In the genomic region with DNA sequence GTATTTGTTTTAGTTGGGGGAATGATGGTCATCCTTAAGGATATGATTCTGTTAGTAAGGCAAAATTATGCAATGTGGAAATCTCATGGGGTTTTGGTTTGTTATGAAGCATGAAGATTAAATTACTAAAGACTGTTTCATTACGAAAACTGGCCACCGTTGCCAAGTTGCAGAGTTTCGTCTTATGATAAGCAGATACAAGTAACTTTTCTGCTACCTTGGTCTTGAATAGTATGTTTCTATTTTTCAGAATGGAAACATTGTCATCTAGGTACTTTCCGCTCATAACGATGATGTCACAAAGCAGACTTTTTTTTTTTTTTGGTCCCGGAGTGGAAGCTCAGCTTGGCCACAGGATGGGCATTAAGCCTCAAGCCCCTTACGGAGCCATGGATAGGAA, we compare ENCODE assay signal across 10 cellular contexts. TPM values are rescaled to one million over a fixed set of nuclear protein-coding genes. Genes with fewer than 3 reads are reported as not detected.
DNase-seq lines count a peak whose midpoint lies in the region; ATAC-seq, FAIRE-seq and TF ChIP-seq lines count a peak whose summit lies in the region.
"Had no signal": no experiment of that assay in that cellular context is flagged by ENCODE, and none has a peak within 500 bp of the region (broad histone marks: within the 10 kb centered on the region; RNA-seq: fewer than 3 reads in every experiment).

No MANE protein-coding gene starts in this region.

- H3K9me3 ChIP-seq in mammary epithelial cell (replicated peaks; ENCODE audit: insufficient read depth, low read length) (no peaks in the 10 kb centered on the region), kidney (ENCODE audit: control insufficient read depth in 1 of 2, low read length in 2 of 2) (no peaks in the 10 kb centered on the region)

- no peaks in the 10 kb centered on the region for H4K20me1 ChIP-seq in mammary epithelial cell (ENCODE audit: insufficient read depth, low read length)

- H3K27me3 ChIP-seq in mammary epithelial cell (ENCODE audit: insufficient read depth, low read length), result no peaks in the 10 kb centered on the region

- peaks cover 6% of the 10 kb centered on the region for H3K36me3 Mint-ChIP-seq in activated naive CD4-positive, alpha-beta T cell treated with anti-CD3 and anti-CD28 coated beads for 36 hours (ENCODE audit: low read depth)
- H3K36me3 Mint-ChIP-seq in activated naive CD4-positive, alpha-beta T cell treated with anti-CD3 and anti-CD28 coated beads, Interleukin-2, amount 10 ng/mL, durations not matched to agents 7 days and 5 days, result peaks cover 2% of the 10 kb centered on the region

- intact Hi-C loops in activated naive CD4-positive, alpha-beta T cell treated with anti-CD3 and anti-CD28 coated beads for 36 hours (cut with micrococcal nuclease), result loop anchor here (1.0 kb wide), 4 partner anchors 14 to 731 kb away; partner anchors contain the start of gene KIF3A
- intact Hi-C loops in mammary epithelial cell (cut with micrococcal nuclease) (no loop called here), kidney (cut with DNase I) (no loop called here)

- H3K4me3 ChIP-seq in mammary epithelial cell (replicated peaks in 1 of 3; ENCODE audit: insufficient read depth in 1 of 3, low read depth in 2 of 3, low read length in 3 of 3), result no peak overlapping the region
- no peak overlapping the region for H3K4me3 ChIP-seq in kidney (ENCODE audit: low read length in 2 of 2)
- H3K4me3 ChIP-seq: PC-9 had no signal

- H3K9ac ChIP-seq in mammary epithelial cell (ENCODE audit: insufficient read depth, low read length), result no peak overlapping the region
- H3K9ac ChIP-seq in kidney (ENCODE audit: low read length in 2 of 2), result no peak overlapping the region

- H3K36me3 ChIP-seq in mammary epithelial cell (ENCODE audit: insufficient read depth, low read length) (no peaks in the 10 kb centered on the region), kidney (ENCODE audit: control insufficient read depth in 1 of 2, insufficient read depth in 2 of 2, low read length in 2 of 2) (no peaks in the 10 kb centered on the region)

- H3K4me2 ChIP-seq in mammary epithelial cell (ENCODE audit: insufficient read depth, low read depth, low read length), result no peak overlapping the region
- H3K4me2 ChIP-seq: PC-9 had no signal

- no peaks in the 10 kb centered on the region for H3K9me3 Mint-ChIP-seq in activated naive CD4-positive, alpha-beta T cell treated with anti-CD3 and anti-CD28 coated beads for 36 hours
- no peaks in the 10 kb centered on the region for H3K9me3 Mint-ChIP-seq in activated naive CD4-positive, alpha-beta T cell treated with anti-CD3 and anti-CD28 coated beads, Interleukin-2, amount 10 ng/mL, durations not matched to agents 7 days and 5 days

- TF ChIP-seq CTCF in mammary epithelial cell (conservative IDR thresholded peaks at IDR 0.05 in 1 of 2, IDR thresholded peaks at IDR 0.05 in 1 of 2; ENCODE audit: extremely low read depth in 1 of 2, insufficient read depth in 1 of 2, low read depth in 1 of 2, low read length in 2 of 2), result no peak
- TF ChIP-seq CTCF in kidney (IDR thresholded peaks at IDR 0.05; ENCODE audit: borderline replicate concordance, extremely low read depth, insufficient read depth), result no peak

- no peak for FAIRE-seq in kidney (lab: Jason Lieb, UNC)

- no TSS peak for BruUV-seq in mammary epithelial cell (replicated peaks; lab: Mats Ljungman, UMichigan)

- peaks cover 14% of the 10 kb centered on the region for H3K4me1 ChIP-seq in mammary epithelial cell (ENCODE audit: insufficient read depth, low read length)
- peaks cover 4 to 16% of the 10 kb centered on the region in 2 donors for H3K4me1 ChIP-seq in kidney (ENCODE audit: control insufficient read depth in 1 of 2, insufficient read depth in 1 of 2, low read depth in 1 of 2, low read length in 2 of 2)

- ATAC-seq in HG03066 (IDR thresholded peaks at IDR 0.05; ENCODE audit: low read depth, unreplicated experiment), result peak; percentile 39

- no peak overlapping the region for H3K4me3 Mint-ChIP-seq in activated naive CD4-positive, alpha-beta T cell treated with anti-CD3 and anti-CD28 coated beads for 36 hours
- no peak overlapping the region for H3K4me3 Mint-ChIP-seq in activated naive CD4-positive, alpha-beta T cell treated with anti-CD3 and anti-CD28 coated beads, Interleukin-2, amount 10 ng/mL, durations not matched to agents 7 days and 5 days

- 80% methylated on average over 7 of the region's 7 CpGs for WGBS in mammary epithelial cell (ENCODE audit: low coverage, missing lambda C conversion rate)

- no peaks in the 10 kb centered on the region for H3K79me2 ChIP-seq in mammary epithelial cell (ENCODE audit: insufficient read depth, low read length)

- H3K27ac ChIP-seq in mammary epithelial cell (ENCODE audit: insufficient read depth, low read depth, low read length), result no peak overlapping the region
- no peak overlapping the region for H3K27ac ChIP-seq in kidney (ENCODE audit: low read depth in 2 of 2, low read length in 2 of 2)
- H3K27ac ChIP-seq: C4-2B, PC-9 had no signal

- peaks cover 36% of the 10 kb centered on the region for H3K4me1 Mint-ChIP-seq in activated naive CD4-positive, alpha-beta T cell treated with anti-CD3 and anti-CD28 coated beads for 36 hours (ENCODE audit: low read depth)
- H3K4me1 Mint-ChIP-seq in activated naive CD4-positive, alpha-beta T cell treated with anti-CD3 and anti-CD28 coated beads, Interleukin-2, amount 10 ng/mL, durations not matched to agents 7 days and 5 days, result peaks cover 16% of the 10 kb centered on the region

- dilution Hi-C loops in mammary epithelial cell (cut with HindIII; ENCODE audit: low sequenced_read_pairs), result loop anchor here (5.0 kb wide), 2 partner anchors 34 to 64 kb away; no protein-coding TSS in a partner anchor

- CTCF ChIA-PET in activated naive CD4-positive, alpha-beta T cell treated with anti-CD3 and anti-CD28 coated beads for 36 hours (lab: Charles Lee), result interaction anchor here (1.1 to 5.8 kb wide), 5 partner anchors 14 to 225 kb away, joined by 3 to 34 read pairs (median 6); partner anchors contain the start of gene KIF3A
- CTCF ChIA-PET in activated naive CD4-positive, alpha-beta T cell treated with anti-CD3 and anti-CD28 coated beads, Interleukin-2, amount 10 ng/mL, durations not matched to agents 7 days and 5 days (lab: Charles Lee), result interaction anchor here (0.7 to 4.4 kb wide), 3 partner anchors 14 to 210 kb away, joined by 3 to 37 read pairs (median 8); partner anchors contain the start of gene KIF3A
- CTCF ChIA-PET in mammary epithelial cell (lab: Charles Lee; ENCODE audit: low non-redundant PET), result no interaction called here

- H2AFZ ChIP-seq in mammary epithelial cell (ENCODE audit: low read depth, low read length), result no peak overlapping the region
- H2AFZ ChIP-seq: PC-9 had no signal

- H3K27me3 Mint-ChIP-seq in activated naive CD4-positive, alpha-beta T cell treated with anti-CD3 and anti-CD28 coated beads for 36 hours (ENCODE audit: low read depth), result no peaks in the 10 kb centered on the region
- peaks cover 11% of the 10 kb centered on the region for H3K27me3 Mint-ChIP-seq in activated naive CD4-positive, alpha-beta T cell treated with anti-CD3 and anti-CD28 coated beads, Interleukin-2, amount 10 ng/mL, durations not matched to agents 7 days and 5 days

- peak; percentile 79 for DNase-seq in activated naive CD4-positive, alpha-beta T cell treated with anti-CD3 and anti-CD28 coated beads for 36 hours
- no peak for DNase-seq in activated naive CD4-positive, alpha-beta T cell treated with anti-CD3 and anti-CD28 coated beads, Interleukin-2, amount 10 ng/mL, durations not matched to agents 7 days and 5 days
- DNase-seq in mammary epithelial cell (peak; percentile 33), stromal cell of bone marrow (ENCODE audit: low read depth) (peak; percentile 97), DMS153 treated with DMSO at 0.1 percent for 48 hours (lab: John Stamatoyannopoulos, UW; ENCODE audit: unreplicated experiment) (no peak), NCI-H1930 (lab: John Stamatoyannopoulos, UW) (no peak), kidney (no peak)
- DNase-seq: PC-9 had no signal

- in situ Hi-C loops in mammary epithelial cell (cut with MboI; ENCODE audit: low sequenced_read_pairs in 2 of 2), result no loop called here

- peak overlapping the region; percentile 52 for H3K27ac Mint-ChIP-seq in activated naive CD4-positive, alpha-beta T cell treated with anti-CD3 and anti-CD28 coated beads for 36 hours
- no peak overlapping the region for H3K27ac Mint-ChIP-seq in activated naive CD4-positive, alpha-beta T cell treated with anti-CD3 and anti-CD28 coated beads, Interleukin-2, amount 10 ng/mL, durations not matched to agents 7 days and 5 days

RNA-seq across cellular contexts. Expression of gene CCNI2, which starts 4.2 kb away (rescaled TPM):
- 1 to 10 TPM; 1.4 to 2.5 TPM for total RNA-seq in activated naive CD4-positive, alpha-beta T cell treated with anti-CD3 and anti-CD28 coated beads for 36 hours
- total RNA-seq in mammary epithelial cell (not detected), kidney (3.4 TPM)
- polyA plus RNA-seq in mammary epithelial cell (0.09 TPM), kidney (ENCODE audit: insufficient read depth, low read depth, low replicate concordance) (3.8 TPM)
- not detected for polyA minus RNA-seq in mammary epithelial cell

RNA-seq across cellular contexts. Expression of gene KIF3A, which starts 14.1 kb away (rescaled TPM):
- 1 to 10 TPM; 5.0 to 6.1 TPM for total RNA-seq in activated naive CD4-positive, alpha-beta T cell treated with anti-CD3 and anti-CD28 coated beads for 36 hours
- total RNA-seq in mammary epithelial cell (10 to 100 TPM; 11.3 to 28.5 TPM), kidney (13.9 TPM)
- polyA plus RNA-seq in mammary epithelial cell (5.7 TPM), kidney (ENCODE audit: insufficient read depth, low read depth, low replicate concordance) (7.1 TPM)
- polyA minus RNA-seq in mammary epithelial cell, result 14.6 TPM

RNA-seq across cellular contexts. Expression of gene SEPTIN8, which starts 25.6 kb away (rescaled TPM):
- 10 to 100 TPM; 24.9 to 29.2 TPM for total RNA-seq in activated naive CD4-positive, alpha-beta T cell treated with anti-CD3 and anti-CD28 coated beads for 36 hours
- 10 to 100 TPM; 41.0 to 57.5 TPM for total RNA-seq in mammary epithelial cell
- 46.4 TPM for polyA plus RNA-seq in mammary epithelial cell
- 69.7 TPM for polyA minus RNA-seq in mammary epithelial cell
- 54.4 TPM for total RNA-seq in kidney
- 24.9 TPM for polyA plus RNA-seq in kidney (ENCODE audit: insufficient read depth, low read depth, low replicate concordance)

Comparison
In these comparisons a context has a peak if more than half of its experiments do, and no peak if none do; other contexts are left out.
1. DNase-seq: peak in activated naive CD4-positive, alpha-beta T cell treated with anti-CD3 and anti-CD28 coated beads for 36 hours (single experiment), mammary epithelial cell (single experiment) and stromal cell of bone marrow (single experiment); none in activated naive CD4-positive, alpha-beta T cell treated with anti-CD3 and anti-CD28 coated beads, Interleukin-2, amount 10 ng/mL, durations not matched to agents 7 days and 5 days (single experiment), DMS153 treated with DMSO at 0.1 percent for 48 hours (single experiment), NCI-H1930 (0 of 2) and kidney (single experiment).